Comparison of ENCODE assay signal across 8 cellular contexts in the genomic region with DNA sequence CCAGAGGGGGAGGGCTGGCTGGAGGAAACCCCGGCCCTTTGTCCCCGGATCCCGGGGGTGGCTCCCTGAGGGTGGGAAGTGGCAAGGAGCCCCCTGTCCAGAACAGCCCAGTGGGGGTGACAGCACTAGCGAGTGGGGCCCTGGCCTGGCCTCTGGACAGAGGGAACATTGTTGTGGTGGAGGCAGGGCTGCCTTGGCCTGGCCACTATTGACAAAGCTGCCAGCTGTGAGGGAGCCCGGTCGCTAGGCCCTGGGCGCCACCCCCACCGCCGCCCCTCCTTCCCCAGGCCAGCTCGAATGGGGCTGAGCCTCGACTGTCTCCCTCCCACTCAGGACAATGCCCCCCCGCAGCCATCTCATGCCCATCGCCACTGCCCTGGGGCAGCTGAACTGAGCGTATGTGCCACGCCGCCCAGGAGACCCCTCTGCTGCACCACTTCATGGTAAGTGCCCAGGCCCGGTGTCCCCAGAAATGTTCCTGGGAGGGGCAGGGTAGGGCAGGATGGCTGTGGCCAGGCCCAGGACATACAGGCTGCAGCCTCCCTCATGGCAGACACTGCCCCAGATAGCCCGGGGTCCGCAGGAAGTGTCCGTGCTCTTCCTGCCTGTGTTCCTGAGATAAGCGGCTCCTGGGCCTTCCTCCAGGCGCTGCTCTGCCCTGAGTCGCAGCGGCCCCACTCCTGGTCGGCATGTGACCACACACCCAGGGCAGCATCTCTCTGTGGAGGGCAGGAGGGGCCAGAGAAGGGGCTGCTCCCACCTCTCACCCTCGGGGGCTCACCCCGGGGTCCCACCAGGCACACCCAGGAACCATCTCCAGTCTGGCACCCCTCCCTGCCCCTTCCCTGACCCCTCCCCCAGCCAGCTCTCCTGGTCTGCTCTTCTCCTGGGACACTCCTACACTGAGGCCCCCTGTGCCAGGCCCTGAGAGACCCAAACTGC. TPM values are rescaled to one million over a fixed set of nuclear protein-coding genes. Genes with fewer than 3 reads are reported as not detected.
DNase-seq lines count a peak whose midpoint lies in the region; ATAC-seq and TF ChIP-seq lines count a peak whose summit lies in the region.
"Had no signal": no experiment of that assay in that cellular context is flagged by ENCODE, and none has a peak within 500 bp of the region (broad histone marks: within the 10 kb centered on the region; RNA-seq: fewer than 3 reads in every experiment).

No MANE protein-coding gene starts in this region.

- intact Hi-C loops in right cardiac atrium (cut with DNase I), result loop anchor here in 3 of 4 donors (2.0 to 10.0 kb wide), 2 partner anchors 187 to 189 kb away; no protein-coding TSS in a partner anchor

- H3K27ac Mint-ChIP-seq in HFFc6, result peak overlapping the region; percentile 82
- no peak overlapping the region for H3K27ac Mint-ChIP-seq in activated naive CD8-positive, alpha-beta T cell treated with anti-CD3 and anti-CD28 coated beads, Interleukin-2, amount 10 ng/mL, durations not matched to agents 7 days and 5 days

- POLR2A ChIA-PET in activated naive CD8-positive, alpha-beta T cell treated with anti-CD3 and anti-CD28 coated beads, Interleukin-2, amount 10 ng/mL, durations not matched to agents 7 days and 5 days (lab: Charles Lee), result no interaction called here

- H3K4me1 ChIP-seq in right cardiac atrium (ENCODE audit: control insufficient read depth, insufficient read depth, low read length), result no peaks in the 10 kb centered on the region
- H3K4me1 ChIP-seq: Peyer's patch had no signal

- ATAC-seq in activated naive CD8-positive, alpha-beta T cell treated with anti-CD3 and anti-CD28 coated beads, Interleukin-2, amount 10 ng/mL, durations not matched to agents 7 days and 5 days (ENCODE audit: low read depth), result no peak
- ATAC-seq in right cardiac atrium, result peak; percentile 62 to 69
- ATAC-seq in GM18505 (IDR thresholded peaks at IDR 0.05; ENCODE audit: unreplicated experiment), result no peak
- no peak for ATAC-seq in HG03354 (IDR thresholded peaks at IDR 0.05; ENCODE audit: poor library complexity, severe bottlenecking, unreplicated experiment)

- H3K4me3 ChIP-seq in right cardiac atrium (ENCODE audit: low read length), result peak overlapping the region; percentile 20
- H3K4me3 ChIP-seq: Peyer's patch had no signal

- H3K27ac ChIP-seq in right cardiac atrium (ENCODE audit: low read length) (peak overlapping the region; percentile 49), substantia nigra (ENCODE audit: low read depth, low read length, poor library complexity, severe bottlenecking) (peak overlapping the region; percentile 98)

- no peak for TF ChIP-seq CTCF in HFFc6 (IDR thresholded peaks at IDR 0.05)

- H3K36me3 Mint-ChIP-seq in HFFc6 (ENCODE audit: low read depth), result no peaks in the 10 kb centered on the region
- no peaks in the 10 kb centered on the region for H3K36me3 Mint-ChIP-seq in activated naive CD8-positive, alpha-beta T cell treated with anti-CD3 and anti-CD28 coated beads, Interleukin-2, amount 10 ng/mL, durations not matched to agents 7 days and 5 days

- peaks cover 7% of the 10 kb centered on the region; the same call in 1 of the 2 replicates for H3K4me1 Mint-ChIP-seq in HFFc6 (ENCODE audit: low read depth)
- peaks cover 9% of the 10 kb centered on the region for H3K4me1 Mint-ChIP-seq in activated naive CD8-positive, alpha-beta T cell treated with anti-CD3 and anti-CD28 coated beads, Interleukin-2, amount 10 ng/mL, durations not matched to agents 7 days and 5 days

- no peak for TF ChIP-seq POLR2A in GM18505 (IDR thresholded peaks at IDR 0.05; ENCODE audit: borderline replicate concordance, extremely low read depth, insufficient read depth, insufficient read length)

- no peak for DNase-seq in HFFc6
- DNase-seq in activated naive CD8-positive, alpha-beta T cell treated with anti-CD3 and anti-CD28 coated beads, Interleukin-2, amount 10 ng/mL, durations not matched to agents 7 days and 5 days, result peak; percentile 20
- DNase-seq in right cardiac atrium, result peak; percentile 39 to 82 (median 72)
- peak in 47 of 49 donors; percentile 53 to 100 (median 89) for DNase-seq in substantia nigra (lab: John Stamatoyannopoulos, UW)
- DNase-seq in dedifferentiated amniotic fluid mesenchymal stem cell (ENCODE audit: extremely low spot score), result no peak

- no peaks in the 10 kb centered on the region for H3K27me3 Mint-ChIP-seq in HFFc6 (ENCODE audit: insufficient read depth)
- no peaks in the 10 kb centered on the region for H3K27me3 Mint-ChIP-seq in activated naive CD8-positive, alpha-beta T cell treated with anti-CD3 and anti-CD28 coated beads, Interleukin-2, amount 10 ng/mL, durations not matched to agents 7 days and 5 days

- WGBS in right cardiac atrium, result 28% methylated on average over 22 of the region's 27 CpGs

- peak overlapping the region; percentile 77 for H3K4me3 Mint-ChIP-seq in HFFc6
- H3K4me3 Mint-ChIP-seq in activated naive CD8-positive, alpha-beta T cell treated with anti-CD3 and anti-CD28 coated beads, Interleukin-2, amount 10 ng/mL, durations not matched to agents 7 days and 5 days, result peak overlapping the region; percentile 71

- no peaks in the 10 kb centered on the region for H3K9me3 ChIP-seq in right cardiac atrium (ENCODE audit: control insufficient read depth, low read length)
- H3K9me3 ChIP-seq: Peyer's patch had no signal

- no peaks in the 10 kb centered on the region for H3K27me3 ChIP-seq in right cardiac atrium (ENCODE audit: control insufficient read depth, insufficient read depth)
- H3K27me3 ChIP-seq: Peyer's patch had no signal

- no peaks in the 10 kb centered on the region for H3K9me3 Mint-ChIP-seq in HFFc6
- H3K9me3 Mint-ChIP-seq in activated naive CD8-positive, alpha-beta T cell treated with anti-CD3 and anti-CD28 coated beads, Interleukin-2, amount 10 ng/mL, durations not matched to agents 7 days and 5 days, result no peaks in the 10 kb centered on the region

RNA-seq across cellular contexts. Expression of a gene that starts 1.4 kb away (rescaled TPM):
- total RNA-seq in HFFc6 (2021; fragmentation: NEBNext Ultra II Directional; extraction: Animal tissue kit (Norgen Biotek cat#: 25700)), result 10 to 100 TPM; 13.2 to 33.4 (median 15.8) TPM
- 1 to 10 TPM; 1.3 to 2.1 TPM for total RNA-seq in activated naive CD8-positive, alpha-beta T cell treated with anti-CD3 and anti-CD28 coated beads, Interleukin-2, amount 10 ng/mL, durations not matched to agents 7 days and 5 days
- total RNA-seq in right cardiac atrium, result 10 to 100 TPM in 1 of 4 donors, 1 to 10 TPM in 3; 7.0 to 10.9 (median 9.5) TPM
- 6.8 TPM for polyA plus RNA-seq in right cardiac atrium

RNA-seq across cellular contexts. Expression of a gene that starts 15.4 kb away (rescaled TPM):
- under 1 TPM; 0.14 to 0.51 (median 0.27) TPM for total RNA-seq in HFFc6 (2021; fragmentation: NEBNext Ultra II Directional; extraction: Animal tissue kit (Norgen Biotek cat#: 25700))
- not detected for total RNA-seq in activated naive CD8-positive, alpha-beta T cell treated with anti-CD3 and anti-CD28 coated beads, Interleukin-2, amount 10 ng/mL, durations not matched to agents 7 days and 5 days
- total RNA-seq in right cardiac atrium, result 10 to 100 TPM; 27.0 to 53.1 (median 39.3) TPM
- polyA plus RNA-seq in right cardiac atrium, result 36.5 TPM

RNA-seq across cellular contexts. Expression of a gene that starts 28.8 kb away (rescaled TPM):
- 10 to 100 TPM; 60.2 to 67.1 (median 62.8) TPM for total RNA-seq in HFFc6 (2021; fragmentation: NEBNext Ultra II Directional; extraction: Animal tissue kit (Norgen Biotek cat#: 25700))
- total RNA-seq in activated naive CD8-positive, alpha-beta T cell treated with anti-CD3 and anti-CD28 coated beads, Interleukin-2, amount 10 ng/mL, durations not matched to agents 7 days and 5 days, result 10 to 100 TPM; 66.3 to 67.1 TPM
- total RNA-seq in right cardiac atrium, result 10 to 100 TPM; 60.6 to 68.6 (median 66.6) TPM
- polyA plus RNA-seq in right cardiac atrium, result 66.9 TPM

RNA-seq across cellular contexts. Expression of a gene that starts 29.1 kb away (rescaled TPM):
- total RNA-seq in HFFc6 (2021; fragmentation: NEBNext Ultra II Directional; extraction: Animal tissue kit (Norgen Biotek cat#: 25700)), result 100 to 1,000 TPM; 171 to 247 (median 182) TPM
- 100 to 1,000 TPM; 158 to 162 TPM for total RNA-seq in activated naive CD8-positive, alpha-beta T cell treated with anti-CD3 and anti-CD28 coated beads, Interleukin-2, amount 10 ng/mL, durations not matched to agents 7 days and 5 days
- 100 to 1,000 TPM; 162 to 208 (median 193) TPM for total RNA-seq in right cardiac atrium
- 336 TPM for polyA plus RNA-seq in right cardiac atrium

RNA-seq across cellular contexts. Expression of a gene that starts 40.8 kb away (rescaled TPM):
- 10 to 100 TPM; 12.9 to 18.9 (median 14.5) TPM for total RNA-seq in HFFc6 (2021; fragmentation: NEBNext Ultra II Directional; extraction: Animal tissue kit (Norgen Biotek cat#: 25700))
- 10 to 100 TPM; 15.9 to 16.4 TPM for total RNA-seq in activated naive CD8-positive, alpha-beta T cell treated with anti-CD3 and anti-CD28 coated beads, Interleukin-2, amount 10 ng/mL, durations not matched to agents 7 days and 5 days
- total RNA-seq in right cardiac atrium, result 10 to 100 TPM; 14.1 to 15.9 (median 15.5) TPM
- polyA plus RNA-seq in right cardiac atrium, result 11.0 TPM

Comparison
In these comparisons a context has a peak if more than half of its experiments do, and no peak if none do; other contexts are left out.
1. DNase-seq: peak in activated naive CD8-positive, alpha-beta T cell treated with anti-CD3 and anti-CD28 coated beads, Interleukin-2, amount 10 ng/mL, durations not matched to agents 7 days and 5 days (single experiment), right cardiac atrium (3 of 3) and substantia nigra (47 of 49); none in HFFc6 (single experiment) and dedifferentiated amniotic fluid mesenchymal stem cell (single experiment).
2. ATAC-seq: peak in right cardiac atrium (2 of 2); none in activated naive CD8-positive, alpha-beta T cell treated with anti-CD3 and anti-CD28 coated beads, Interleukin-2, amount 10 ng/mL, durations not matched to agents 7 days and 5 days (single experiment), GM18505 (single experiment) and HG03354 (single experiment).
3. RNA of a gene that starts 15.4 kb away (total RNA-seq): 27.0 to 53.1 TPM in right cardiac atrium; 0.14 to 0.51 TPM in HFFc6 and not detected in activated naive CD8-positive, alpha-beta T cell treated with anti-CD3 and anti-CD28 coated beads, Interleukin-2, amount 10 ng/mL, durations not matched to agents 7 days and 5 days; every median in the first group is over 10 times any median in the second.